In the genomic region with DNA sequence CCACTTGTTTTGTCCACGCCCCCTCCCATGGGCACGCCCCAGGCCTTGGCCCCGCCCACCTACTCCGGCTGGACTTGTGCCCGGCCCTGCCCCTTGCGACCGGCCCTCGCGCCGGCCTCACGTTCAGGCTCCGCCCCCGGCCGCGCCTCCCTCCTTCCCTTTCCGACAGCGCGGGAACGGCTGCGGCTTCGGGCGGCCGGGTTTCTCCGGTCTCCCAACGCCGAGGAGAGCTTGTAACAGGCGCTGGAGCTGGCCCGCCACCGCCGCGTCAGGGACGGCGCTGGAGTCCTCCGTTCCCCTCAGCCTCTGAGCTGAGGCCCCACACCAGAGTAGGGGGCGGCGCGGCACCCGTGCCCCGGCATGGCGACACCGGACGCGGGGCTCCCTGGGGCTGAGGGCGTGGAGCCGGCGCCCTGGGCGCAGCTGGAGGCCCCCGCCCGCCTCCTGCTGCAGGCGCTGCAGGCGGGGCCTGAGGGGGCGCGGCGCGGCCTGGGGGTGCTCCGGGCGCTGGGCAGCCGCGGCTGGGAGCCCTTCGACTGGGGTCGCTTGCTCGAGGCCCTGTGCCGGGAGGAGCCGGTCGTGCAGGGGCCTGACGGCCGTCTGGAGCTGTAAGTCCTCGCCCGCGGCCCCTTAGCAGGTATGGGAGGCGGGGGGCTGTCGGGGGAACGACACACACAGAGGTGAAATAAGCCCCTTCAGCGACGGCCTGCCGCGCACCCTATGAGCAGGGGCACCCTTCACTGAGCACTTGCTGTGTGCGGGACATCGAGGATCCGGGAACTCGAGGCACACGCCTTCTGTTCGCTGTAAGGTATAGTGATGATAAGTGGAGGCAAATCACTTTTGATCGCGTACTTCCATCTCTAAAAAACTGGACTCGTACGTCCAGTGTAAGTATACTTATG, we compare ENCODE assay signal across 8 cellular contexts. TPM values are rescaled to one million over a fixed set of nuclear protein-coding genes. Genes with fewer than 3 reads are reported as not detected.
A peak's percentile ranks its signal among the peaks of the same experiment; 100 is the strongest.
DNase-seq lines count a peak whose midpoint lies in the region; ATAC-seq and TF ChIP-seq lines count a peak whose summit lies in the region.

A gene with protein sequence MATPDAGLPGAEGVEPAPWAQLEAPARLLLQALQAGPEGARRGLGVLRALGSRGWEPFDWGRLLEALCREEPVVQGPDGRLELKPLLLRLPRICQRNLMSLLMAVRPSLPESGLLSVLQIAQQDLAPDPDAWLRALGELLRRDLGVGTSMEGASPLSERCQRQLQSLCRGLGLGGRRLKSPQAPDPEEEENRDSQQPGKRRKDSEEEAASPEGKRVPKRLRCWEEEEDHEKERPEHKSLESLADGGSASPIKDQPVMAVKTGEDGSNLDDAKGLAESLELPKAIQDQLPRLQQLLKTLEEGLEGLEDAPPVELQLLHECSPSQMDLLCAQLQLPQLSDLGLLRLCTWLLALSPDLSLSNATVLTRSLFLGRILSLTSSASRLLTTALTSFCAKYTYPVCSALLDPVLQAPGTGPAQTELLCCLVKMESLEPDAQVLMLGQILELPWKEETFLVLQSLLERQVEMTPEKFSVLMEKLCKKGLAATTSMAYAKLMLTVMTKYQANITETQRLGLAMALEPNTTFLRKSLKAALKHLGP (plus strand): TSS at position 153 of the 905 bp plus-strand sequence. CDS start 208 bp downstream, at position 361.

- H3K27ac ChIP-seq in mesodermal cell (ENCODE audit: low read depth, low read length, severe bottlenecking), result peak within 1 kb of the TSS; percentile 36

- no peaks in the 10 kb centered on the region for H3K27me3 Mint-ChIP-seq in Caco-2 (ENCODE audit: insufficient read depth, unreplicated experiment)

- no TSS peak for BruUV-seq in Caco-2 (replicated peaks; lab: Mats Ljungman, UMichigan)

- peaks cover 7% of the 10 kb centered on the region for H3K4me1 Mint-ChIP-seq in Caco-2 (ENCODE audit: low read depth, unreplicated experiment)

- peaks cover 10% of the 10 kb centered on the region for H3K36me3 Mint-ChIP-seq in Caco-2 (ENCODE audit: insufficient read depth, unreplicated experiment)

- H3K4me3 ChIP-seq in Caco-2 (ENCODE audit: low read depth, low read length) (peak within 1 kb of the TSS; percentile 85), endocrine pancreas (ENCODE audit: control insufficient read depth, insufficient read depth, low read length) (peak within 1 kb of the TSS; percentile 22), mesodermal cell (ENCODE audit: extremely low read depth, insufficient read depth, low read length, poor library complexity, severe bottlenecking) (peak within 1 kb of the TSS; percentile 58)

- DNase-seq in Caco-2, result peak; percentile 96 to 98
- DNase-seq in HUDEP-2 (lab: John Stamatoyannopoulos, UW; ENCODE audit: unreplicated experiment in 76 of 76), result peak in 75 of 76 experiments; percentile 44 to 100 (median 96)
- DNase-seq in NOMO-1 treated with DMSO at 0.1 percent for 48 hours (lab: John Stamatoyannopoulos, UW; ENCODE audit: unreplicated experiment), result peak; percentile 85
- DNase-seq in activated CD8-positive, alpha-beta memory T cell treated with anti-CD3 and anti-CD28 coated beads, Interleukin-2, amount 50 U/mL, for 1 hour (ENCODE audit: extremely low read depth), result peak; percentile 48
- DNase-seq in stimulated activated CD8-positive, alpha-beta memory T cell treated with anti-CD3 and anti-CD28 coated beads, Interleukin-15, amount 100 ng/mL, for 1 hour (ENCODE audit: low read depth), result peak; percentile 79

- H3K4me1 ChIP-seq in Caco-2 (no peaks in the 10 kb centered on the region), endocrine pancreas (ENCODE audit: control insufficient read depth, insufficient read depth, low read length) (no peaks in the 10 kb centered on the region), mesodermal cell (ENCODE audit: control insufficient read depth, insufficient read depth, low read length, poor library complexity, severe bottlenecking) (peaks cover 12% of the 10 kb centered on the region)

- peak within 1 kb of the TSS; percentile 74 for H3K4me3 Mint-ChIP-seq in Caco-2 (ENCODE audit: unreplicated experiment)

- CTCF ChIA-PET in Caco-2 (lab: Charles Lee), result interaction anchor here (0.6 to 1.8 kb wide), 6 partner anchors 15 to 159 kb away, joined by 3 to 10 read pairs (median 4); a partner anchor contains a TSS

- TF ChIP-seq CTCF in Caco-2 (IDR thresholded peaks at IDR 0.05; ENCODE audit: insufficient read depth in 1 of 2, low read depth in 1 of 2, low read length in 1 of 2, severe bottlenecking in 1 of 2, unreplicated experiment in 1 of 2), result no peak

- intact Hi-C loops in Caco-2 (cut with micrococcal nuclease; ENCODE audit: unreplicated experiment), result loop anchor here (1.0 kb wide), 1 partner anchor 16 kb away; a partner anchor contains a TSS

- 1 to 2% methylated on average over 57 to 69 of the region's 87 CpGs for WGBS in mesodermal cell (ENCODE audit: insufficient coverage in 2 of 2), 2 experiments

- H3K9ac ChIP-seq in endocrine pancreas (ENCODE audit: control insufficient read depth, insufficient read depth, low read length), result peak within 1 kb of the TSS; percentile 47

- no peaks in the 10 kb centered on the region for H3K9me3 Mint-ChIP-seq in Caco-2 (ENCODE audit: unreplicated experiment)

- POLR2A ChIA-PET in Caco-2 (lab: Charles Lee), result interaction anchor here (0.5 to 1.2 kb wide), 3 partner anchors 15 to 134 kb away, joined by 3 to 6 read pairs (median 3); no protein-coding TSS in a partner anchor

- H3K27ac Mint-ChIP-seq in Caco-2 (ENCODE audit: unreplicated experiment), result no peak within 1 kb of the TSS

- H3K27me3 ChIP-seq in Caco-2 (replicated peaks; ENCODE audit: control insufficient read depth, insufficient read depth, low read length) (no peaks in the 10 kb centered on the region), endocrine pancreas (ENCODE audit: control insufficient read depth, insufficient read depth, low read length) (no peaks in the 10 kb centered on the region)

- H3K36me3 ChIP-seq in Caco-2 (ENCODE audit: control insufficient read depth, insufficient read depth, low read length), result peaks cover 1% of the 10 kb centered on the region; the same call in 1 of the 2 replicates
- no peaks in the 10 kb centered on the region for H3K36me3 ChIP-seq in endocrine pancreas (ENCODE audit: control insufficient read depth, insufficient read depth, low read length)
- peaks cover 12% of the 10 kb centered on the region for H3K36me3 ChIP-seq in mesodermal cell (ENCODE audit: control insufficient read depth, insufficient read depth, low read length)

- H3K9me3 ChIP-seq in Caco-2, result no peaks in the 10 kb centered on the region
- no peaks in the 10 kb centered on the region for H3K9me3 ChIP-seq in endocrine pancreas (ENCODE audit: control insufficient read depth, low read length)
- H3K9me3 ChIP-seq in mesodermal cell (ENCODE audit: control insufficient read depth, low read length), result no peaks in the 10 kb centered on the region

- peak; percentile 95 for ATAC-seq in GM21381 (IDR thresholded peaks at IDR 0.05; ENCODE audit: unreplicated experiment)

RNA-seq across cellular contexts. Expression of the gene that starts here (rescaled TPM):
- total RNA-seq in Caco-2 (2022), result 10.5 and 12.4 TPM in 2 replicates
- 11.6 TPM for polyA plus RNA-seq in mesodermal cell (2013, experiment 1 of 2)
- 10.0 TPM for polyA plus RNA-seq in mesodermal cell (2013, experiment 2 of 2)

Comparison
In these comparisons a context has a peak if more than half of its experiments do, and no peak if none do; other contexts are left out.
1. Peak in every context shown above with its lines: DNase-seq, ATAC-seq, H3K4me3 ChIP-seq and H3K27ac ChIP-seq.
2. H3K4me3 ChIP-seq: peak in every context shown above with its lines; median percentile 85 in Caco-2; 58 in mesodermal cell; 22 in endocrine pancreas.